In the genomic region with DNA sequence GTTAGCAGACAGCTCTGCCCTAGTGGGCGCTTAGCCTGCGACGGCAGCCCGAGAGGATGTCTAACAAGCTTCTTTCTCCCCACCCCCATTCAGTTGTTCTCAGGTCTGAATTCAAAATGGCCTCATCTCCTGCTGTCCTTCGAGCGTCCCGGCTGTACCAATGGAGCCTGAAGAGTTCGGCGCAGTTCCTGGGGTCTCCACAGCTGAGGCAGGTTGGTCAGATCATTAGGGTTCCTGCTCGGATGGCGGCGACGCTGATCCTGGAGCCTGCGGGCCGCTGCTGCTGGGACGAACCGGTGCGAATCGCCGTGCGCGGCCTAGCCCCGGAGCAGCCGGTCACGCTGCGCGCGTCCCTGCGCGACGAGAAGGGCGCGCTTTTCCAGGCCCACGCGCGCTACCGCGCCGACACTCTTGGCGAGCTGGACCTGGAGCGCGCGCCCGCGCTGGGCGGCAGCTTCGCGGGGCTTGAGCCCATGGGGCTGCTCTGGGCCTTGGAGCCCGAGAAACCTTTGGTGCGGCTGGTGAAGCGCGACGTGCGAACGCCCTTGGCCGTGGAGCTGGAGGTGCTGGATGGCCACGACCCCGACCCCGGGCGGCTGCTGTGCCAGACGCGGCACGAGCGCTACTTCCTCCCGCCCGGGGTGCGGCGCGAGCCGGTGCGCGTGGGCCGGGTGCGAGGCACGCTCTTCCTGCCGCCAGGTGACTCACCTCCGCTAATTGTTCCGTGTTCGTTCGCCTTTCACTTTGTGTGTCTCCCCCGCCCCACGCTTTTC, we compare ENCODE assay signal across 8 cellular contexts. TPM values are rescaled to one million over a fixed set of nuclear protein-coding genes. Genes with fewer than 3 reads are reported as not detected.
DNase-seq lines count a peak whose midpoint lies in the region; ATAC-seq and TF ChIP-seq lines count a peak whose summit lies in the region.
"Not testable (repeated sequence)": the region's sequence is repeated elsewhere in the genome, so short reads cannot be mapped to it uniquely, and the experiment has no call there.

A gene with protein sequence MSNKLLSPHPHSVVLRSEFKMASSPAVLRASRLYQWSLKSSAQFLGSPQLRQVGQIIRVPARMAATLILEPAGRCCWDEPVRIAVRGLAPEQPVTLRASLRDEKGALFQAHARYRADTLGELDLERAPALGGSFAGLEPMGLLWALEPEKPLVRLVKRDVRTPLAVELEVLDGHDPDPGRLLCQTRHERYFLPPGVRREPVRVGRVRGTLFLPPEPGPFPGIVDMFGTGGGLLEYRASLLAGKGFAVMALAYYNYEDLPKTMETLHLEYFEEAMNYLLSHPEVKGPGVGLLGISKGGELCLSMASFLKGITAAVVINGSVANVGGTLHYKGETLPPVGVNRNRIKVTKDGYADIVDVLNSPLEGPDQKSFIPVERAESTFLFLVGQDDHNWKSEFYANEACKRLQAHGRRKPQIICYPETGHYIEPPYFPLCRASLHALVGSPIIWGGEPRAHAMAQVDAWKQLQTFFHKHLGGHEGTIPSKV (plus strand): TSS at position 29 of the 773 bp plus-strand sequence. CDS start 28 bp downstream, at position 57.

- H3K27ac ChIP-seq in heart right ventricle (peak within 1 kb of the TSS; percentile 77 to 98 (median 94)), thyroid gland (peak within 1 kb of the TSS; percentile 89 to 94 (median 92))

- peak; percentile 97 for DNase-seq in NCI-H1694 (lab: John Stamatoyannopoulos, UW)
- peak; percentile 38 to 88 (median 76) for DNase-seq in T-helper 2 cell
- peak; percentile 78 for DNase-seq in amniotic stem cell (lab: John Stamatoyannopoulos, UW)
- peak; percentile 76 to 86 for DNase-seq in heart right ventricle
- DNase-seq in pons (ENCODE audit: low spot score): peak; percentile 71
- peak; percentile 61 to 78 for DNase-seq in thyroid gland

- peak in 1 of 2 donors; percentile 63 for TF ChIP-seq POLR2A in thyroid gland (IDR thresholded peaks at IDR 0.05)

- ATAC-seq in HG02678 (IDR thresholded peaks at IDR 0.05; ENCODE audit: unreplicated experiment) (peak; percentile 64), heart right ventricle (peak; percentile 90 to 93 (median 92))

- H3K36me3 ChIP-seq in heart right ventricle: peaks cover 0 to 16% (median 6%) of the 10 kb centered on the region in 9 donors
- H3K36me3 ChIP-seq in thyroid gland: not testable (repeated sequence)

- H3K27me3 ChIP-seq in heart right ventricle, thyroid gland: not testable (repeated sequence)

- H3K4me3 ChIP-seq in GM08714 (ENCODE audit: low read length) (peak within 1 kb of the TSS; percentile 93), heart right ventricle (peak within 1 kb of the TSS; percentile 56 to 89 (median 76)), thyroid gland (replicated peaks in 1 of 3) (peak within 1 kb of the TSS in 2 of 3 donors; percentile 47 to 57)

- TF ChIP-seq CTCF in heart right ventricle (IDR thresholded peaks at IDR 0.05): peak in 3 of 9 donors; percentile 8 to 16 (median 16)
- peak in 1 of 6 experiments; percentile 11 for TF ChIP-seq CTCF in thyroid gland (IDR thresholded peaks at IDR 0.05)

- WGBS in heart right ventricle, 2 donors: 0% methylated on average over 66 to 71 of the region's 82 CpGs
- 0% methylated on average over 4 to 30 of the region's 82 CpGs for WGBS in thyroid gland, 2 donors

- not testable (repeated sequence) for H3K9me3 ChIP-seq in heart right ventricle, thyroid gland

- intact Hi-C loops in heart right ventricle (cut with DNase I) (loop anchor here in 5 of 10 donors (5.0 to 10.0 kb wide), 2 partner anchors 42 to 55 kb away; no protein-coding TSS in a partner anchor), thyroid gland (cut with DNase I) (loop anchor here (10.0 kb wide), 2 partner anchors 55 to 65 kb away; no protein-coding TSS in a partner anchor)

- H3K4me1 ChIP-seq in heart right ventricle (peaks cover 3 to 44% (median 31%) of the 10 kb centered on the region in 9 donors), thyroid gland (peaks cover 16 to 24% of the 10 kb centered on the region in 2 donors)

RNA-seq across cellular contexts. Expression of the gene that starts here (rescaled TPM):
- total RNA-seq in heart right ventricle: 100 to 1,000 TPM; 110 to 267 (median 158) TPM
- polyA plus RNA-seq in heart right ventricle: 10 to 100 TPM; 54.9 to 77.8 TPM
- total RNA-seq in thyroid gland: 10 to 100 TPM in 3 of 4 donors, 1 to 10 TPM in 1; 8.0 to 69.3 (median 47.4) TPM

Comparison
In these comparisons a context has a peak if more than half of its experiments do, and no peak if none do; other contexts are left out.
1. Peak in every context shown above with its lines: DNase-seq, ATAC-seq, H3K4me3 ChIP-seq and H3K27ac ChIP-seq.